ENCODE assay signal across 19 cellular contexts in the genomic region with DNA sequence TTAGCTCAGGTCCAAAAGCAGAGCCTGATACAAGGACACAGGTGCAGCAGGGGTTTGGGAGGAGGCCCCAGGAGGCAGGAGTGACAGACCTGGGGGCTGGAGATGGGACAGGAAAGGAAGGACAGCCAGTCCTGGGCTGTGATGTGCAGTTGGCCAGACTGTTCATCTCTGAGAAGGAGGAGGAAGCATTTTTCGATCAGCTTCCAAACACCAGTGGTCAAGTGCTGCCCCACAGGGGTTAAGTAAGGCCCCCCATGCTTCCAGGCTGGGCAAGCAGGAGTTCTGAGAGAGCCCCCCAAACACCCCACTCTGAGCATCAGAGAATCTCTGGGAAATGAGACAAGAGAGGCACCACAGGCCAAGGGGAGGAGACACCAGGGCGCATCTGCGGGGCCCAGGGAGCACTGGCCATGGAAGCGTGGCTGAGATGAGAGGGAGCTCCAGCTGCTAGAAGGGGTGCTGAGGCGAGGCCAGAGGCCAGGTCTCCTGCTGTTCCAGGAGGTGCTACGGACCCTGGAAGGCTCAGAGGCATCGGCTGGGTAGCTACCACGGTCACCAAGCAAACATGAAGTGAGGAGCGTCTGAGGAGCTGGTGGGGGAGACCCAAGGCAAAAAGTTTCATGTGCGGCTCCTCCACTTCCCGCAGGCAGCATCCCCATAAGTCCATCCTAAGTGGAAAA.
"Had no signal": no experiment of that assay in that cellular context is flagged by ENCODE, and none has a peak within 500 bp of the region (broad histone marks: within the 10 kb centered on the region; RNA-seq: fewer than 3 reads in every experiment).

No MANE protein-coding gene starts in this region.

- H3K36me3 ChIP-seq: neural progenitor cell, spleen had no signal

- H3K4me1 ChIP-seq: parathyroid adenoma had no signal

- H3K27me3 ChIP-seq: foreskin keratinocyte, hepatocyte, neural progenitor cell, spleen had no signal

- H3K27ac Mint-ChIP-seq: natural killer cell, neural progenitor cell had no signal

- H3K36me3 Mint-ChIP-seq: natural killer cell, neural progenitor cell had no signal

- DNase-seq: central memory CD4-positive, alpha-beta T cell; erythroblast; foreskin keratinocyte; head of caudate nucleus; left colon; mucosa of descending colon; natural killer cell; occipital lobe; psoas muscle; retina; spleen; stimulated activated CD4-positive, alpha-beta T cell treated with anti-CD3 and anti-CD28 coated beads, Interleukin-2, amount 100 ng/mL, for 24 hours; stimulated activated CD4-positive, alpha-beta T cell treated with anti-CD3 and anti-CD28 coated beads, Interleukin-4, amount 100 ng/mL, for 4 hours; stimulated activated naive CD4-positive, alpha-beta T cell; trophoblast cell had no signal

- H3K4me3 Mint-ChIP-seq: natural killer cell had no signal

- H3K9me3 Mint-ChIP-seq: natural killer cell had no signal

- H3K4me3 ChIP-seq: hepatocyte, mucosa of descending colon, neural progenitor cell, psoas muscle, spleen had no signal

- H3K9me3 ChIP-seq: mucosa of descending colon, psoas muscle had no signal

- H3K27ac ChIP-seq: foreskin keratinocyte, hepatocyte, neural progenitor cell, parathyroid adenoma, psoas muscle, spleen had no signal

- ATAC-seq: foreskin keratinocyte, left colon, mucosa of descending colon, natural killer cell, sciatic nerve had no signal
